In genomic region chr15:95024388-95024787, GRCh38 we compare ENCODE assay signal across 11 cellular contexts.
A peak's percentile ranks its signal among the peaks of the same experiment; 100 is the strongest.
DNase-seq lines count a peak whose midpoint lies in the region; ATAC-seq and TF ChIP-seq lines count a peak whose summit lies in the region.
"Had no signal": no experiment of that assay in that cellular context is flagged by ENCODE, and none has a peak within 500 bp of the region (broad histone marks: within the 10 kb centered on the region; RNA-seq: fewer than 3 reads in every experiment).

No MANE protein-coding gene starts in this region.

- H3K4me2 ChIP-seq in MM.1S (ENCODE audit: low read depth, low read length), result no peak overlapping the region

- H3K27ac ChIP-seq in MM.1S (ENCODE audit: low read length), result no peak overlapping the region
- H3K27ac ChIP-seq: upper lobe of left lung had no signal

- H3K9me3 ChIP-seq in MM.1S (replicated peaks; ENCODE audit: insufficient read depth, low read length), result no peaks in the 10 kb centered on the region
- H3K9me3 ChIP-seq: upper lobe of left lung had no signal

- no peaks in the 10 kb centered on the region for H3K36me3 Mint-ChIP-seq in activated CD8-positive, alpha-beta T cell treated with anti-CD3 and anti-CD28 coated beads for 36 hours (ENCODE audit: low read depth)

- H4K20me1 ChIP-seq in MM.1S (ENCODE audit: insufficient read depth, low read length), result no peaks in the 10 kb centered on the region

- POLR2A ChIA-PET in activated CD8-positive, alpha-beta T cell treated with anti-CD3 and anti-CD28 coated beads for 36 hours (lab: Charles Lee), result interaction anchor here (1.0 kb wide), 1 partner anchor 34 kb away, joined by 3 read pairs; no protein-coding TSS in a partner anchor

- CTCF ChIA-PET in activated CD8-positive, alpha-beta T cell treated with anti-CD3 and anti-CD28 coated beads for 36 hours (lab: Charles Lee), result no interaction called here

- H3K4me1 ChIP-seq in MM.1S (ENCODE audit: low read length), result peaks cover under 1% of the 10 kb centered on the region; the same call in 1 of the 2 replicates

- no peak overlapping the region for H2AFZ ChIP-seq in MM.1S (ENCODE audit: low read length)

- H3K27ac Mint-ChIP-seq in activated CD8-positive, alpha-beta T cell treated with anti-CD3 and anti-CD28 coated beads for 36 hours, result no peak overlapping the region

- intact Hi-C loops in activated CD8-positive, alpha-beta T cell treated with anti-CD3 and anti-CD28 coated beads for 36 hours (cut with micrococcal nuclease), result loop anchor here (10.0 kb wide), 1 partner anchor 440 kb away; no protein-coding TSS in a partner anchor

- no peak overlapping the region for H3K4me3 Mint-ChIP-seq in activated CD8-positive, alpha-beta T cell treated with anti-CD3 and anti-CD28 coated beads for 36 hours

- H3K9ac ChIP-seq in MM.1S (ENCODE audit: low read length), result no peak overlapping the region

- H3K79me2 ChIP-seq in MM.1S (ENCODE audit: low read length), result no peaks in the 10 kb centered on the region

- H3K9me2 ChIP-seq in MM.1S (replicated peaks; ENCODE audit: insufficient read depth, low read length), result no peaks in the 10 kb centered on the region

- no peaks in the 10 kb centered on the region for H3K27me3 ChIP-seq in MM.1S (replicated peaks; ENCODE audit: insufficient read depth, low read length)
- H3K27me3 ChIP-seq: upper lobe of left lung had no signal

- peak; percentile 49 for TF ChIP-seq CTCF in MM.1S (IDR thresholded peaks at IDR 0.05; ENCODE audit: low read length)
- no peak for TF ChIP-seq CTCF in activated CD8-positive, alpha-beta T cell treated with anti-CD3 and anti-CD28 coated beads for 36 hours (IDR thresholded peaks at IDR 0.05)

- H3K27me3 Mint-ChIP-seq in activated CD8-positive, alpha-beta T cell treated with anti-CD3 and anti-CD28 coated beads for 36 hours, result peaks cover 1% of the 10 kb centered on the region

- H3F3A ChIP-seq in MM.1S (ENCODE audit: insufficient read depth, low read length), result no peaks in the 10 kb centered on the region

- DNase-seq in G401 (ENCODE audit: low spot score), result peak; percentile 15
- peak; percentile 46 for DNase-seq in MM.1S
- DNase-seq in brain pericyte (ENCODE audit: low read depth, low spot score), result peak; percentile 22
- DNase-seq in myocyte (ENCODE audit: low read depth), result peak; percentile 63
- DNase-seq in activated CD8-positive, alpha-beta T cell treated with anti-CD3 and anti-CD28 coated beads for 36 hours, result no peak
- no peak for DNase-seq in NCI-H2171 treated with DMSO at 0.1 percent for 48 hours (lab: John Stamatoyannopoulos, UW)
- no peak for DNase-seq in HPDE6-E6E7 (ENCODE audit: extremely low spot score)
- DNase-seq in NCI-H1048 (lab: John Stamatoyannopoulos, UW), result no peak
- DNase-seq: NCI-H446 treated with DMSO at 0.1 percent for 48 hours, occipital lobe, upper lobe of left lung had no signal

- in situ Hi-C loops in G401 (cut with HindIII; ENCODE audit: low sequenced_read_pairs), result no loop called here

- no peaks in the 10 kb centered on the region for H3K36me3 ChIP-seq in MM.1S (replicated peaks; ENCODE audit: insufficient read depth, low read length)
- H3K36me3 ChIP-seq: upper lobe of left lung had no signal

- H3K9me3 Mint-ChIP-seq in activated CD8-positive, alpha-beta T cell treated with anti-CD3 and anti-CD28 coated beads for 36 hours, result no peaks in the 10 kb centered on the region

- H3K4me1 Mint-ChIP-seq in activated CD8-positive, alpha-beta T cell treated with anti-CD3 and anti-CD28 coated beads for 36 hours (ENCODE audit: low read depth), result no peaks in the 10 kb centered on the region

- H3K4me3 ChIP-seq in MM.1S (ENCODE audit: low read length), result no peak overlapping the region
- H3K4me3 ChIP-seq: upper lobe of left lung had no signal

- ATAC-seq in activated CD8-positive, alpha-beta T cell treated with anti-CD3 and anti-CD28 coated beads for 36 hours, result no peak

Comparison
In these comparisons a context has a peak if more than half of its experiments do, and no peak if none do; other contexts are left out.
1. DNase-seq: peak in G401 (single experiment), MM.1S (single experiment), brain pericyte (single experiment) and myocyte (single experiment); none in activated CD8-positive, alpha-beta T cell treated with anti-CD3 and anti-CD28 coated beads for 36 hours (single experiment), NCI-H2171 treated with DMSO at 0.1 percent for 48 hours (single experiment), HPDE6-E6E7 (single experiment) and NCI-H1048 (single experiment).